Comparison of ENCODE assay signal across 33 cellular contexts in the genomic region with DNA sequence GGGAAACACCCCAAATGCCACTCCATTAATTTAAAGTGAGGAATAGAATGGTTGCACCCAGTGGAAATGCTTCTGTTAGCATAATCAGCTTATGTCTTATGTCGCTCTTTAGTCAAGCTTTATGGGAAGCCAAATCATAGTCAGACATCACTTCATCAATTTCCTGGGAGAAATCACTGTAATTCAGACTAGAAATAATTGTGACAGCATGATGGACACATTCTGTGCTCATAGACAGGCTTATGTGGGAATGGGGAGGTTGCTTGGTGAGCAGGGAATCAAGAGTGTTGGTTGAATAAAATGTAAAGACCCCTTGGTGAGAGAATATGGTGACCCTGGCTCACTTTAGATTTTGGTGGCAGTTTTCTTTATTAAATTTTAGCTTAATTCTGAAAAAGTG.
"Had no signal": no experiment of that assay in that cellular context is flagged by ENCODE, and none has a peak within 500 bp of the region (broad histone marks: within the 10 kb centered on the region; RNA-seq: fewer than 3 reads in every experiment).

No MANE protein-coding gene starts in this region.

- DNase-seq: Karpas-422, Kasumi-1, MG63, MM.1S, MV-4-11, NCI-H1048, NCI-H1092, NCI-H1092 treated with DMSO at 0.1 percent for 48 hours, NCI-H1105, NCI-H1105 treated with DMSO at 0.1 percent for 48 hours, NCI-H1417, NCI-H1417 treated with DMSO at 0.1 percent for 48 hours, NCI-H1436, NCI-H1436 treated with DMSO at 0.1 percent for 48 hours, NCI-H146, NCI-H1694, NCI-H1694 treated with DMSO at 0.1 percent for 48 hours, NCI-H187, NCI-H187 treated with DMSO at 0.1 percent for 48 hours, NCI-H1930, NCI-H2029, NCI-H2029 treated with DMSO at 0.1 percent for 48 hours, NCI-H2081 treated with DMSO at 0.1 percent for 48 hours, NCI-H2107, NCI-H2171, NCI-H2171 treated with DMSO at 0.1 percent for 48 hours, NCI-H2227 treated with DMSO at 0.1 percent for 48 hours, NCI-H226, NCI-H345, NCI-H446, NCI-H446 treated with DMSO at 0.1 percent for 48 hours, NCI-H510A had no signal

- H3K4me3 ChIP-seq: MG63 had no signal

- H3K4me2 ChIP-seq: KMS-11 had no signal

- H3K27ac ChIP-seq: KMS-11 had no signal

- H3K9ac ChIP-seq: KMS-11 had no signal

- H3K9me3 ChIP-seq: MG63 had no signal

- H3K27me3 ChIP-seq: MG63 had no signal

- H3K36me3 ChIP-seq: MG63 had no signal
